26 cellular contexts compared by ENCODE assay signal in genomic region chr1:196114193-196114592, GRCh38.
A peak's percentile ranks its signal among the peaks of the same experiment; 100 is the strongest.
DNase-seq lines count a peak whose midpoint lies in the region; ATAC-seq and TF ChIP-seq lines count a peak whose summit lies in the region.
"Had no signal": no experiment of that assay in that cellular context is flagged by ENCODE, and none has a peak within 500 bp of the region (broad histone marks: within the 10 kb centered on the region; RNA-seq: fewer than 3 reads in every experiment).

No MANE protein-coding gene starts in this region.

- no peaks in the 10 kb centered on the region for H3K36me3 ChIP-seq in PC-3 (ENCODE audit: low read depth, low read length)
- H3K36me3 ChIP-seq: sigmoid colon had no signal

- ATAC-seq in PC-3 (no peak), GM18861 (IDR thresholded peaks at IDR 0.05; ENCODE audit: unreplicated experiment) (no peak)
- ATAC-seq: activated CD8-positive, alpha-beta T cell treated with anti-CD3 and anti-CD28 coated beads for 36 hours; HCT116; left lobe of liver had no signal

- intact Hi-C loops in PC-3 (cut with micrococcal nuclease) = no loop called here

- no peaks in the 10 kb centered on the region for H3F3A ChIP-seq in PC-3 (ENCODE audit: low read length, unreplicated experiment)

- H3K27ac ChIP-seq in PC-3 (ENCODE audit: low read length) = no peak overlapping the region
- H3K27ac ChIP-seq in substantia nigra (ENCODE audit: low read depth, low read length, poor library complexity, severe bottlenecking) = no peak overlapping the region
- H3K27ac ChIP-seq: KMS-11, sigmoid colon, SK-N-MC had no signal

- no peaks in the 10 kb centered on the region for H4K20me1 ChIP-seq in PC-3 (ENCODE audit: low read length)

- H3K4me3 ChIP-seq in PC-3 (ENCODE audit: low read length) (no peak overlapping the region), choroid plexus epithelial cell (ENCODE audit: low read depth, low read length) (no peak overlapping the region)
- H3K4me3 ChIP-seq: sigmoid colon, SK-N-MC had no signal

- H3K9me2 ChIP-seq in PC-3 (replicated peaks; ENCODE audit: low read length) = no peaks in the 10 kb centered on the region

- no peak overlapping the region for H3K9ac ChIP-seq in PC-3 (ENCODE audit: low read length)
- H3K9ac ChIP-seq: KMS-11 had no signal

- POLR2A ChIA-PET in PC-3 (lab: Charles Lee; ENCODE audit: unreplicated experiment) = no interaction called here

- CTCF ChIA-PET in PC-3 (lab: Charles Lee) = no interaction called here

- peak; percentile 29 for DNase-seq in ELR (ENCODE audit: low read depth)
- peak; percentile 12 for DNase-seq in PC-3
- peak; percentile 69 for DNase-seq in choroid plexus epithelial cell (ENCODE audit: low read depth)
- DNase-seq in non-pigmented ciliary epithelial cell (ENCODE audit: low read depth) = peak; percentile 38
- no peak for DNase-seq in NCI-H1092 (lab: John Stamatoyannopoulos, UW)
- DNase-seq in activated CD4-positive, alpha-beta T cell treated with anti-CD3 and anti-CD28 coated beads for 48 hours = no peak
- no peak for DNase-seq in substantia nigra (lab: John Stamatoyannopoulos, UW)
- DNase-seq: activated CD4-positive, alpha-beta T cell treated with anti-CD3 and anti-CD28 coated beads for 1 hour; activated CD8-positive, alpha-beta T cell treated with anti-CD3 and anti-CD28 coated beads for 36 hours; activated effector memory CD4-positive, alpha-beta T cell treated with Interleukin-2 at 50 U/mL for 16 hours; activated naive CD8-positive, alpha-beta T cell treated with anti-CD3 and anti-CD28 coated beads, Interleukin-2, amount 10 ng/mL, durations not matched to agents 7 days and 5 days; DMS53; effector CD8-positive, alpha-beta T cell; GF-D8; hippocampal formation; mesendoderm; NCI-H146; NCI-H2107; sigmoid colon; stimulated activated CD4-positive, alpha-beta T cell treated with anti-CD3 and anti-CD28 coated beads, Interleukin-15, amount 100 ng/mL, for 24 hours; stimulated activated naive CD4-positive, alpha-beta T cell treated with Interleukin-2 at 50 U/mL for 16 hours had no signal

- H3K79me2 ChIP-seq in PC-3 (ENCODE audit: low read length) = no peaks in the 10 kb centered on the region

- no peak for TF ChIP-seq CTCF in PC-3 (conservative IDR thresholded peaks at IDR 0.05; ENCODE audit: low read depth, low read length)
- TF ChIP-seq CTCF in choroid plexus epithelial cell (conservative IDR thresholded peaks at IDR 0.05; ENCODE audit: low read depth, low read length) = no peak

- H3K9me3 ChIP-seq in PC-3 (ENCODE audit: low read length) = no peaks in the 10 kb centered on the region

- H3K27me3 ChIP-seq in PC-3 (ENCODE audit: low read length) = no peaks in the 10 kb centered on the region
- H3K27me3 ChIP-seq: sigmoid colon had no signal

- BruUV-seq in PC-3 (replicated peaks; lab: Mats Ljungman, UMichigan) = no TSS peak

- no peak overlapping the region for H2AFZ ChIP-seq in PC-3 (ENCODE audit: low read length)

- H3K4me1 ChIP-seq in PC-3 (ENCODE audit: insufficient read depth, low read length) = peaks cover 11% of the 10 kb centered on the region

- H3K4me2 ChIP-seq in PC-3 (ENCODE audit: low read length) = no peak overlapping the region
- H3K4me2 ChIP-seq: KMS-11 had no signal

Comparison
In these comparisons a context has a peak if more than half of its experiments do, and no peak if none do; other contexts are left out.
1. DNase-seq: peak in ELR (single experiment), PC-3 (single experiment), choroid plexus epithelial cell (single experiment) and non-pigmented ciliary epithelial cell (single experiment); none in NCI-H1092 (single experiment), activated CD4-positive, alpha-beta T cell treated with anti-CD3 and anti-CD28 coated beads for 48 hours (single experiment) and substantia nigra (0 of 49).